17 cellular contexts compared by ENCODE assay signal in the genomic region with DNA sequence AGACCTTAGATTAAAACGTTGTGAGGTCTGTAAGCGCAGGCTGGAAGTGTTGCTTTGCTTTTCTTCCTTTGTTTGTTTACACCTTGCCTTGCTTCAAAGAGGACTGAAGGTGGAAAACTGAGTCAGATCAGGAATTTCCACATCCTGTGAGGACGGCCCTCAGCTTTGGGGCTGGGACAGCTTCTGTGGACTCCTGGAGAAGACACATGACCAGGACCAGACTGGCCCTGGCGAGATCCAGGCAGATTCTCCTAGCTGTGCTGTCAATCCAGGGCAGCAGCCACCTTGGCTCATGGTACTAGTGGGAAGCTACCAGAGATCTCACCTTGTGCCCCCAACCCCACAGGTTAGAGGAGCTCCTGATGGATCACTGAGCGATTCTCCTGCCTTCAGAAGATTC.
DNase-seq lines count a peak whose midpoint lies in the region; ATAC-seq and TF ChIP-seq lines count a peak whose summit lies in the region.
"Had no signal": no experiment of that assay in that cellular context is flagged by ENCODE, and none has a peak within 500 bp of the region (broad histone marks: within the 10 kb centered on the region; RNA-seq: fewer than 3 reads in every experiment).

No MANE protein-coding gene starts in this region.

- peak; percentile 38 for DNase-seq in right atrium auricular region (ENCODE audit: low spot score)
- DNase-seq in left ventricle myocardium superior: no peak
- peak in 2 of 10 donors; percentile 21 to 31 for DNase-seq in dorsolateral prefrontal cortex
- no peak for DNase-seq in stimulated activated naive B cell treated with anti-CD40 and anti-IgM and Interleukin-4, amounts not matched to agents 10 μg/mL and 1 μg/mL and 100 μg/mL, for 72 hours
- no peak for DNase-seq in NCI-H2196 (lab: John Stamatoyannopoulos, UW; ENCODE audit: unreplicated experiment)
- DNase-seq: 8988T; AML-193; Caco-2; CD8-positive, alpha-beta memory T cell; DND-41; GF-D8; GOT3; H9; IMR-90 had no signal

- H3K4me1 ChIP-seq in right atrium auricular region: no peaks in the 10 kb centered on the region
- H3K4me1 ChIP-seq: BLaER1, Caco-2 had no signal

- H3K27ac ChIP-seq in right atrium auricular region (no peak overlapping the region), dorsolateral prefrontal cortex (peak overlapping the region in 47 of 59 donors; percentile 8 to 86 (median 64)), temporal lobe (ENCODE audit: low read depth, low read length) (peak overlapping the region; percentile 74)
- H3K27ac ChIP-seq: BLaER1 had no signal

- no peaks in the 10 kb centered on the region for H3K4me1 Mint-ChIP-seq in stimulated activated naive B cell treated with anti-CD40 and anti-IgM and Interleukin-4, amounts not matched to agents 10 μg/mL and 1 μg/mL and 100 μg/mL, for 72 hours
- H3K4me1 Mint-ChIP-seq: CD8-positive, alpha-beta memory T cell had no signal

- H3K4me3 ChIP-seq in right atrium auricular region: no peak overlapping the region
- no peak overlapping the region for H3K4me3 ChIP-seq in dorsolateral prefrontal cortex
- H3K4me3 ChIP-seq: BLaER1 had no signal

- no peak for TF ChIP-seq CTCF in right atrium auricular region (IDR thresholded peaks at IDR 0.05)
- no peak for TF ChIP-seq CTCF in dorsolateral prefrontal cortex (IDR thresholded peaks at IDR 0.05 in 54 of 56, conservative IDR thresholded peaks at IDR 0.05 in 2 of 56; ENCODE audit: low read depth in 1 of 56, partially characterized antibody in 56 of 56)

- H3K27ac Mint-ChIP-seq in stimulated activated naive B cell treated with anti-CD40 and anti-IgM and Interleukin-4, amounts not matched to agents 10 μg/mL and 1 μg/mL and 100 μg/mL, for 72 hours: no peak overlapping the region
- H3K27ac Mint-ChIP-seq: H9 had no signal

- H3K36me3 Mint-ChIP-seq in stimulated activated naive B cell treated with anti-CD40 and anti-IgM and Interleukin-4, amounts not matched to agents 10 μg/mL and 1 μg/mL and 100 μg/mL, for 72 hours: no peaks in the 10 kb centered on the region
- H3K36me3 Mint-ChIP-seq: CD8-positive, alpha-beta memory T cell had no signal

- H3K9me3 ChIP-seq in right atrium auricular region: peaks cover 0 to 12% of the 10 kb centered on the region in 2 donors
- H3K9me3 ChIP-seq: BLaER1, Caco-2 had no signal

- H3K27me3 ChIP-seq in right atrium auricular region (no peaks in the 10 kb centered on the region), dorsolateral prefrontal cortex (no peaks in the 10 kb centered on the region)
- H3K27me3 ChIP-seq: BLaER1 had no signal

- H3K4me3 Mint-ChIP-seq in stimulated activated naive B cell treated with anti-CD40 and anti-IgM and Interleukin-4, amounts not matched to agents 10 μg/mL and 1 μg/mL and 100 μg/mL, for 72 hours: no peak overlapping the region
- H3K4me3 Mint-ChIP-seq: CD8-positive, alpha-beta memory T cell; H9 had no signal

- peaks cover 5 to 11% of the 10 kb centered on the region in 2 donors for H3K9me3 Mint-ChIP-seq in stimulated activated naive B cell treated with anti-CD40 and anti-IgM and Interleukin-4, amounts not matched to agents 10 μg/mL and 1 μg/mL and 100 μg/mL, for 72 hours

- no peaks in the 10 kb centered on the region for H3K36me3 ChIP-seq in right atrium auricular region
- H3K36me3 ChIP-seq: BLaER1 had no signal

- no peak for ATAC-seq in left ventricle myocardium superior
- ATAC-seq in stimulated activated naive B cell treated with anti-CD40 and anti-IgM and Interleukin-4, amounts not matched to agents 10 μg/mL and 1 μg/mL and 100 μg/mL, for 72 hours (replicated peaks): no peak
- no peak for ATAC-seq in GM18502 (IDR thresholded peaks at IDR 0.05; ENCODE audit: poor library complexity, unreplicated experiment)

- H3K27me3 Mint-ChIP-seq in stimulated activated naive B cell treated with anti-CD40 and anti-IgM and Interleukin-4, amounts not matched to agents 10 μg/mL and 1 μg/mL and 100 μg/mL, for 72 hours: peaks cover 43 to 45% of the 10 kb centered on the region in 2 donors

- intact Hi-C loops in left ventricle myocardium superior (cut with micrococcal nuclease): no loop called here
- intact Hi-C loops in dorsolateral prefrontal cortex (cut with DNase I): no loop called here

Comparison
In these comparisons a context has a peak if more than half of its experiments do, and no peak if none do; other contexts are left out.
1. H3K27ac ChIP-seq: peak in dorsolateral prefrontal cortex (47 of 59) and temporal lobe (single experiment); none in right atrium auricular region (0 of 2).